ENCODE assay signal across 27 cellular contexts in genomic region chr21:15515908-15516307, GRCh38.
"Had no signal": no experiment of that assay in that cellular context is flagged by ENCODE, and none has a peak within 500 bp of the region (broad histone marks: within the 10 kb centered on the region; RNA-seq: fewer than 3 reads in every experiment).

No MANE protein-coding gene starts in this region.

- H3K27me3 ChIP-seq: colonic mucosa, foreskin keratinocyte, gastrocnemius medialis, heart left ventricle had no signal

- H3K9me3 ChIP-seq: colonic mucosa, gastrocnemius medialis, heart left ventricle had no signal

- H3K27ac Mint-ChIP-seq: WTC11 had no signal

- H3K9me3 Mint-ChIP-seq: activated T-helper 17 cell treated with anti-CD3 and anti-CD28 coated beads, Interleukin-2, amount 50 U/mL, for 72 hours had no signal

- H3K36me3 ChIP-seq: colonic mucosa, gastrocnemius medialis, heart left ventricle had no signal

- H3K4me3 ChIP-seq: colonic mucosa, gastrocnemius medialis, heart left ventricle had no signal

- FAIRE-seq: astrocyte had no signal

- ATAC-seq: activated CD8-positive, alpha-beta T cell treated with anti-CD3 and anti-CD28 coated beads for 36 hours; activated T-cell treated with anti-CD3 and anti-CD28 coated beads, Interleukin-2, amount 50 U/mL, for 4 hours; activated T-helper 17 cell treated with anti-CD3 and anti-CD28 coated beads, Interleukin-2, amount 50 U/mL, for 72 hours; esophagus mucosa; foreskin keratinocyte; gastrocnemius medialis; heart left ventricle; WTC11 had no signal

- DNase-seq: activated CD4-positive, alpha-beta T cell treated with anti-CD3 and anti-CD28 coated beads for 1 hour; activated CD4-positive, alpha-beta T cell treated with anti-CD3 and anti-CD28 coated beads for 4 hours; activated CD4-positive, alpha-beta T cell treated with anti-CD3 and anti-CD28 coated beads, Interleukin-2, amount 50 U/mL, for 1 hour; activated CD4-positive, alpha-beta T cell treated with anti-CD3 and anti-CD28 coated beads, Interleukin-2, amount 50 U/mL, for 48 hours; activated CD8-positive, alpha-beta memory T cell treated with anti-CD3 and anti-CD28 coated beads for 24 hours; activated CD8-positive, alpha-beta T cell treated with anti-CD3 and anti-CD28 coated beads for 36 hours; activated effector memory CD4-positive, alpha-beta T cell treated with Interleukin-2 at 50 U/mL for 16 hours; activated gamma-delta T cell treated with Interleukin-2 at 50 U/mL for 16 hours; activated naive CD4-positive, alpha-beta T cell treated with anti-CD3 and anti-CD28 coated beads, Interleukin-2, amount 50 U/mL, for 16 hours; activated naive CD4-positive, alpha-beta T cell treated with Interleukin-2 at 50 U/mL for 16 hours; activated T-cell treated with anti-CD3 and anti-CD28 coated beads, Interleukin-2, amount 50 U/mL, for 4 hours; amniotic stem cell; anterior cingulate cortex; caudate nucleus; colonic mucosa; effector CD8-positive, alpha-beta T cell; foreskin keratinocyte; gastrocnemius medialis; glutamatergic neuron; heart left ventricle; T-helper 2 cell had no signal

- H3K4me1 ChIP-seq: foreskin keratinocyte, gastrocnemius medialis had no signal

- H3K36me3 Mint-ChIP-seq: WTC11 had no signal

- H3K27me3 Mint-ChIP-seq: activated CD8-positive, alpha-beta T cell treated with anti-CD3 and anti-CD28 coated beads for 36 hours; activated naive CD8-positive, alpha-beta T cell; activated T-helper 17 cell treated with anti-CD3 and anti-CD28 coated beads, Interleukin-2, amount 50 U/mL, for 72 hours had no signal

- H3K27ac ChIP-seq: colonic mucosa, foreskin keratinocyte, gastrocnemius medialis, heart left ventricle, VCaP had no signal

- H3K4me3 Mint-ChIP-seq: activated CD8-positive, alpha-beta T cell treated with anti-CD3 and anti-CD28 coated beads for 36 hours; activated naive CD8-positive, alpha-beta T cell; activated T-cell treated with anti-CD3 and anti-CD28 coated beads, Interleukin-2, amount 50 U/mL, for 4 hours; WTC11 had no signal
